In the genomic region with DNA sequence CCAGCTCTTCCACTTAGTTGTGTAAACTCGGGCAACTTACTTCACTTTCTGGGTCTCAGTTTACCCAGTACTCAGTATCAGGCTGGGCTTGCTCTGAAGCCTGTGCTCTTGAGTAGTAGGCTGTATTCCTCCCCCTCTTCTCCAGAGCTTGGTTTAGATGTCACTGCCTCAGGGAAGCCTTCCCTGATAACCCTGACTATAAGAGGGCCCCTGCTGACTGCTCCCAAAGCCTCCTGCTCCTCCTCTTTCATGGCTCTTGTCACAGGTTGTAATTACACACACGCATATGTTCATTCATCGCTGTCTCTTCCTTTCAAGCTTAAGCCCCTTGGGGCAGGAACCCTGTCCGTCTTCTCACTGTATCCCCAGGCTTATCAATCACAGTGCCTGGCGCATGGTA, we compare ENCODE assay signal across 28 cellular contexts.
DNase-seq lines count a peak whose midpoint lies in the region; ATAC-seq, FAIRE-seq and TF ChIP-seq lines count a peak whose summit lies in the region.
"Had no signal": no experiment of that assay in that cellular context is flagged by ENCODE, and none has a peak within 500 bp of the region (broad histone marks: within the 10 kb centered on the region; RNA-seq: fewer than 3 reads in every experiment).

No MANE protein-coding gene starts in this region.

- no peak for TF ChIP-seq POLR2A in K562 (conservative IDR thresholded peaks at IDR 0.05)

- 50% methylated on average over 5 of the region's 5 CpGs for WGBS in K562 (ENCODE audit: insufficient coverage, low coverage, missing lambda C conversion rate)

- no peak for TF ChIP-seq EP300 in K562 (IDR thresholded peaks at IDR 0.05; ENCODE audit: low read length)

- H3K27ac ChIP-seq in K562 (ENCODE audit: extremely low read depth, low read depth, low read length) (no peak overlapping the region), osteoblast (ENCODE audit: low read depth, low read length) (no peak overlapping the region)
- H3K27ac ChIP-seq: brain microvascular endothelial cell, prostate gland, tibial nerve had no signal

- TF ChIP-seq RAD21 in K562 (CRISPR knock-in tag; conservative IDR thresholded peaks at IDR 0.05 in 1 of 2, IDR thresholded peaks at IDR 0.05 in 1 of 2), result no peak

- CTCF ChIA-PET in K562 (lab: Yijun Ruan, JAX; ENCODE audit: low intra/inter-chr PET ratio), result no interaction called here

- H3K79me2 ChIP-seq in K562 (ENCODE audit: control insufficient read depth, insufficient read depth, low read length) (no peaks in the 10 kb centered on the region), osteoblast (ENCODE audit: insufficient read depth, low read length) (no peaks in the 10 kb centered on the region)

- peak; percentile 62 for DNase-seq in NCI-H2171 treated with DMSO at 0.1 percent for 48 hours (lab: John Stamatoyannopoulos, UW)
- no peak for DNase-seq in NCI-H2171 (lab: John Stamatoyannopoulos, UW)
- peak; percentile 81 for DNase-seq in ELF-1 (ENCODE audit: low read depth, low spot score)
- no peak for DNase-seq in K562 (ENCODE audit: extremely low read depth in 1 of 4, low spot score in 3 of 4)
- DNase-seq in osteoblast (ENCODE audit: insufficient read length, low spot score, missing footprints), result peak; percentile 1
- DNase-seq in glomerular visceral epithelial cell (ENCODE audit: extremely low spot score), result no peak
- DNase-seq: 8988T; activated CD4-positive, alpha-beta T cell treated with anti-CD3 and anti-CD28 coated beads, Interleukin-2, amount 10 ng/mL, durations not matched to agents 24 days and 14 days; activated naive CD4-positive, alpha-beta T cell treated with anti-CD3 and anti-CD28 coated beads for 36 hours; brain microvascular endothelial cell; Calu3; foreskin melanocyte; heart right ventricle; left ventricle myocardium superior; NCI-H1930; NCI-H2227 treated with DMSO at 0.1 percent for 48 hours; NCI-H774; OCI-M1; SK-N-SH had no signal

- POLR2A ChIA-PET in K562 (lab: Yijun Ruan, JAX), result interaction anchor here (2.0 kb wide), 1 partner anchor 12 kb away, joined by 5 read pairs; no protein-coding TSS in a partner anchor

- H3K9me1 ChIP-seq in K562 (ENCODE audit: control insufficient read depth, insufficient read depth, low read length), result no peaks in the 10 kb centered on the region

- H3K4me1 ChIP-seq in K562 (replicated peaks in 1 of 2; ENCODE audit: control insufficient read depth in 2 of 2, insufficient read depth in 2 of 2, low read length in 2 of 2), result peaks cover 9 to 10% of the 10 kb centered on the region in 2 experiments
- peaks cover 43% of the 10 kb centered on the region for H3K4me1 ChIP-seq in osteoblast (ENCODE audit: insufficient read depth, low read length)
- H3K4me1 ChIP-seq: prostate gland had no signal

- H3K36me3 ChIP-seq in K562 (ENCODE audit: control insufficient read depth, insufficient read depth, low read length), result no peaks in the 10 kb centered on the region
- no peaks in the 10 kb centered on the region for H3K36me3 ChIP-seq in osteoblast (ENCODE audit: insufficient read depth, low read length)
- H3K36me3 ChIP-seq: brain microvascular endothelial cell, prostate gland, right lobe of liver, tibial nerve had no signal

- H3K27me3 ChIP-seq in K562 (ENCODE audit: control insufficient read depth in 2 of 2, insufficient read depth in 2 of 2, low read length in 2 of 2) (peaks cover 9 to 13% of the 10 kb centered on the region in 2 experiments; a peak in 2 of 5 replicates), osteoblast (ENCODE audit: insufficient read depth, low read length) (no peaks in the 10 kb centered on the region)
- H3K27me3 ChIP-seq: brain microvascular endothelial cell, heart right ventricle, right lobe of liver, tibial nerve had no signal

- H3K9me3 ChIP-seq in K562 (replicated peaks; ENCODE audit: control insufficient read depth, insufficient read depth, low read depth, low read length) (no peaks in the 10 kb centered on the region), osteoblast (ENCODE audit: low read depth, low read length) (no peaks in the 10 kb centered on the region)
- H3K9me3 ChIP-seq: heart right ventricle, prostate gland, right lobe of liver, SK-N-SH, tibial nerve had no signal

- H3K4me3 ChIP-seq in K562, result no peak overlapping the region
- H3K4me3 ChIP-seq in osteoblast (ENCODE audit: insufficient read depth, low read length), result no peak overlapping the region
- H3K4me3 ChIP-seq: heart right ventricle, prostate gland, right lobe of liver, tibial nerve had no signal

- H4K20me1 ChIP-seq in K562 (replicated peaks; ENCODE audit: control insufficient read depth, insufficient read depth, low read length), result no peaks in the 10 kb centered on the region
- H4K20me1 ChIP-seq in osteoblast (ENCODE audit: insufficient read depth, low read length), result peaks cover under 1% of the 10 kb centered on the region

- no TSS peak for BruUV-seq in K562 (replicated peaks; lab: Mats Ljungman, UMichigan)

- intact Hi-C loops in K562 (cut with micrococcal nuclease), result no loop called here

- ATAC-seq in K562 (no peak), HG03432 (IDR thresholded peaks at IDR 0.05; ENCODE audit: unreplicated experiment) (no peak), GM18873 (IDR thresholded peaks at IDR 0.05; ENCODE audit: low FRiP score, unreplicated experiment) (no peak)
- ATAC-seq: heart right ventricle, left ventricle myocardium superior, right lobe of liver, WTC11 had no signal

- FAIRE-seq in K562 (lab: Jason Lieb, UNC), result no peak
- FAIRE-seq: GM18507, H54, kidney had no signal

- H2AFZ ChIP-seq in K562 (ENCODE audit: low read depth, low read length) (no peak overlapping the region), osteoblast (ENCODE audit: low read length) (no peak overlapping the region)

- H3K4me2 ChIP-seq in K562 (ENCODE audit: insufficient read depth, low read length), result no peak overlapping the region
- no peak overlapping the region for H3K4me2 ChIP-seq in osteoblast (ENCODE audit: insufficient read depth, low read length)
- H3K4me2 ChIP-seq: SK-N-SH had no signal

- in situ Hi-C loops in K562 (cut with MboI), result loop anchor here (5.0 kb wide), 1 partner anchor 54 kb away; no protein-coding TSS in a partner anchor

- H3K9ac ChIP-seq in K562 (ENCODE audit: insufficient read depth in 1 of 2, low read depth in 2 of 2, low read length in 2 of 2), result no peak overlapping the region
- H3K9ac ChIP-seq: SK-N-SH had no signal

- TF ChIP-seq CTCF in K562 (IDR thresholded peaks at IDR 0.05 in 2 of 3, conservative IDR thresholded peaks at IDR 0.05 in 1 of 3; ENCODE audit: insufficient read depth in 2 of 3, low read depth in 1 of 3, low read length in 3 of 3) (no peak), osteoblast (IDR thresholded peaks at IDR 0.05; ENCODE audit: extremely low read depth, low read depth, low read length) (no peak)

TF ChIP-seq in K562, 482 proteins besides CTCF, POLR2A, EP300 and RAD21:
- peak; percentile 65 for TF ChIP-seq ZFP36 (IDR thresholded peaks at IDR 0.05; ENCODE audit: low read depth, low read length, partially characterized antibody)
- TF ChIP-seq ZNF75A (CRISPR knock-in tag; IDR thresholded peaks at IDR 0.05), result no peak

Comparison
In these comparisons a context has a peak if more than half of its experiments do, and no peak if none do; other contexts are left out.
1. DNase-seq: peak in NCI-H2171 treated with DMSO at 0.1 percent for 48 hours (single experiment), ELF-1 (single experiment) and osteoblast (single experiment); none in NCI-H2171 (single experiment), K562 (0 of 4) and glomerular visceral epithelial cell (single experiment).